1 cellular context compared by ENCODE assay signal in genomic region chr17:75405365-75406221, GRCh38.
A peak's percentile ranks its signal among the peaks of the same experiment; 100 is the strongest.
TF ChIP-seq lines count a peak whose summit lies in the region.

Gene GRB2, minus strand, starts transcription at chr17:75405678. Its CDS starts 12,050 bp downstream, at chr17:75393628.

TF ChIP-seq in K562, 482 proteins besides CTCF, POLR2A, EP300 and RAD21 (continued from another document and continues in another):
- TF ChIP-seq CEBPZ (IDR thresholded peaks at IDR 0.05; ENCODE audit: borderline replicate concordance, low read depth, low read length) (no peak), ARID3B (CRISPR knock-in tag; IDR thresholded peaks at IDR 0.05; ENCODE audit: borderline replicate concordance) (no peak), ZNF644 (tag; IDR thresholded peaks at IDR 0.05; ENCODE audit: low read depth) (no peak), ZSCAN32 (CRISPR knock-in tag; IDR thresholded peaks at IDR 0.05) (no peak), RBM39 (optimal IDR thresholded peaks at IDR 0.05; ENCODE audit: low read depth, low read length) (no peak), U2AF1 (optimal IDR thresholded peaks at IDR 0.05; ENCODE audit: low read depth, low read length) (no peak), ZNF23 (CRISPR knock-in tag; IDR thresholded peaks at IDR 0.05) (no peak), PHF20 (IDR thresholded peaks at IDR 0.05; ENCODE audit: partially characterized antibody) (no peak), ZNF280A (IDR thresholded peaks at IDR 0.05; ENCODE audit: low read depth, partially characterized antibody) (no peak), HDAC2 (IDR thresholded peaks at IDR 0.05) (peak; percentile 82; the same call in 1 of the 2 replicates), HES1 (IDR thresholded peaks at IDR 0.05; ENCODE audit: low read depth) (no peak), ZBTB49 (CRISPR knock-in tag; IDR thresholded peaks at IDR 0.05; ENCODE audit: borderline replicate concordance) (no peak), HOMEZ (CRISPR knock-in tag; IDR thresholded peaks at IDR 0.05) (no peak), CBX8 (IDR thresholded peaks at IDR 0.05; ENCODE audit: borderline replicate concordance, extremely low read depth, low read depth, low read length, poor library complexity, severe bottlenecking) (no peak), TBP (optimal IDR thresholded peaks at IDR 0.05; ENCODE audit: low read depth, low read length) (peak; percentile 40), TCF7 (IDR thresholded peaks at IDR 0.05; ENCODE audit: borderline replicate concordance) (no peak), BRCA1 (IDR thresholded peaks at IDR 0.05) (no peak), BRCA1 (CRISPR knock-in tag; IDR thresholded peaks at IDR 0.05) (no peak), STAT5B (CRISPR knock-in tag; IDR thresholded peaks at IDR 0.05) (no peak), ARID2 (IDR thresholded peaks at IDR 0.05) (no peak), ZNF57 (CRISPR knock-in tag; IDR thresholded peaks at IDR 0.05) (no peak), POLR3A (IDR thresholded peaks at IDR 0.05; ENCODE audit: borderline replicate concordance, extremely low read depth, insufficient read depth, insufficient read length) (no peak), GABPA (tag; conservative IDR thresholded peaks at IDR 0.05; ENCODE audit: low read depth) (peak; percentile 79), ZBTB1 (CRISPR knock-in tag; IDR thresholded peaks at IDR 0.05; ENCODE audit: borderline replicate concordance, low read depth) (peak; percentile 75; the same call in 1 of the 2 replicates), CHD1 (IDR thresholded peaks at IDR 0.05; ENCODE audit: low read length) (peak; percentile 57), ZKSCAN3 (CRISPR knock-in tag; IDR thresholded peaks at IDR 0.05) (no peak), NFE2 (IDR thresholded peaks at IDR 0.05; ENCODE audit: low read depth) (no peak), ZBTB34 (CRISPR knock-in tag; IDR thresholded peaks at IDR 0.05) (no peak), SIRT6 (IDR thresholded peaks at IDR 0.05; ENCODE audit: low read depth, low read length) (no peak), ZNF77 (CRISPR knock-in tag; IDR thresholded peaks at IDR 0.05) (no peak), CC2D1A (IDR thresholded peaks at IDR 0.05) (no peak), NFE2L1 (tag; IDR thresholded peaks at IDR 0.05; ENCODE audit: borderline replicate concordance, low read depth) (no peak), GABPB1 (CRISPR knock-in tag; IDR thresholded peaks at IDR 0.05) (peak; percentile 82), ZNF778 (CRISPR knock-in tag; IDR thresholded peaks at IDR 0.05) (no peak), FIP1L1 (IDR thresholded peaks at IDR 0.05; ENCODE audit: low read depth, low read length, poor library complexity, severe bottlenecking) (peak; percentile 75), ATF7 (IDR thresholded peaks at IDR 0.05) (0 out of 2 replicates have a peak, but pooled peaks have one; percentile 12), SMAD4 (CRISPR knock-in tag; conservative IDR thresholded peaks at IDR 0.05) (no peak), FOXK1 (CRISPR knock-in tag; IDR thresholded peaks at IDR 0.05; ENCODE audit: borderline replicate concordance) (no peak), BHLHE40 (IDR thresholded peaks at IDR 0.05; ENCODE audit: low read length) (no peak), RHOXF2B (CRISPR knock-in tag; conservative IDR thresholded peaks at IDR 0.05) (no peak), JUND (IDR thresholded peaks at IDR 0.05; ENCODE audit: borderline replicate concordance, low read depth, low read length) (no peak), JUND (tag; IDR thresholded peaks at IDR 0.05; ENCODE audit: borderline replicate concordance, low read depth, low read length) (no peak; the same call in 2 of the 3 replicates), SMAD1 (IDR thresholded peaks at IDR 0.05; ENCODE audit: low read depth, low read length, partially characterized antibody) (no peak), YY1 (IDR thresholded peaks at IDR 0.05; ENCODE audit: borderline replicate concordance in 1 of 3, control insufficient read depth in 1 of 3, extremely low read depth in 1 of 3, insufficient read depth in 3 of 3, insufficient read length in 1 of 3, insufficient replicate concordance in 2 of 3, low read depth in 1 of 3, low read length in 2 of 3) (peak in 2 of 3 experiments; percentile 68), THRA (IDR thresholded peaks at IDR 0.05) (no peak), KAT7 (CRISPR knock-in tag; IDR thresholded peaks at IDR 0.05; ENCODE audit: borderline replicate concordance) (peak; percentile 55; the same call in 1 of the 2 replicates), THRAP3 (IDR thresholded peaks at IDR 0.05; ENCODE audit: borderline replicate concordance) (no peak), ZNF274 (IDR thresholded peaks at IDR 0.05; ENCODE audit: borderline replicate concordance, low read depth, low read length) (no peak), HNRNPH1 (optimal IDR thresholded peaks at IDR 0.05; ENCODE audit: low read depth, low read length) (no peak), SMAD2 (IDR thresholded peaks at IDR 0.05; ENCODE audit: low read depth, low read length) (no peak), SNIP1 (IDR thresholded peaks at IDR 0.05; ENCODE audit: low read depth) (no peak), USF1 (CRISPR knock-in tag; IDR thresholded peaks at IDR 0.05) (peak; percentile 65; the same call in 1 of the 2 replicates), ZNF507 (tag; conservative IDR thresholded peaks at IDR 0.05) (no peak), TAL1 (IDR thresholded peaks at IDR 0.05) (no peak), FOXJ3 (CRISPR knock-in tag; IDR thresholded peaks at IDR 0.05) (no peak), ILK (tag; IDR thresholded peaks at IDR 0.05; ENCODE audit: borderline replicate concordance, low read depth) (no peak), LEF1 (IDR thresholded peaks at IDR 0.05) (no peak)
